Comparison of ENCODE assay signal across 1 cellular context in the genomic region with DNA sequence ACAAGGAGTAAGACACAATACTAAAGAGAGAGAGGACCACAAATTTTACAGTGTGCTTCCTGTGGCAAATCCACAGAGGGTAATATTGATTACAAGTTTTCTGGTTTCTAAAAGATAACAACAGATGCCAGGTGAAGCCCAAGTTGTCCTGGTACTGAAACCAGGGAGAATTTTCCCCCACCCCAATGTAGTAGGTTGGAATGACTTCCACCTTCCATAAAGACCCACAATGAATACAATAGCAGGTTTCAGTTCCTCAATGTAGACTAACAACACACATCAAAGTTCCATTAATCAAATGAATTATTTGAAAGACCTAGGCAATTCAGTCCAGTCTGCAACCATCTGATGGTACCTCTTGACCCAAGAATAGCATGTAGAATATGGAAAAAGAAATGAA.
TF ChIP-seq lines count a peak whose summit lies in the region.

No MANE protein-coding gene starts in this region.

TF ChIP-seq in H1, 55 proteins besides CTCF, POLR2A, EP300 and RAD21:
- no peak for TF ChIP-seq KDM5A (IDR thresholded peaks at IDR 0.05; ENCODE audit: low read length)
- TF ChIP-seq RFX5 (IDR thresholded peaks at IDR 0.05; ENCODE audit: borderline replicate concordance, low read depth, low read length), result no peak
- TF ChIP-seq SAP30 (IDR thresholded peaks at IDR 0.05; ENCODE audit: insufficient read depth, insufficient replicate concordance, low read length), result no peak
- TF ChIP-seq POLR2AphosphoS5 (IDR thresholded peaks at IDR 0.05; ENCODE audit: low read depth, low read length), result no peak
- no peak for TF ChIP-seq JUND (IDR thresholded peaks at IDR 0.05; ENCODE audit: low read length)
- no peak for TF ChIP-seq SIRT6 (IDR thresholded peaks at IDR 0.05; ENCODE audit: low read length)
- no peak for TF ChIP-seq FOSL1 (IDR thresholded peaks at IDR 0.05; ENCODE audit: insufficient read depth, low read depth, low read length)
- no peak for TF ChIP-seq NANOG (IDR thresholded peaks at IDR 0.05; ENCODE audit: insufficient read depth, low read depth, low read length, poor library complexity, severe bottlenecking)
- no peak for TF ChIP-seq RBBP5 (IDR thresholded peaks at IDR 0.05; ENCODE audit: borderline replicate concordance, low read depth, low read length)
- TF ChIP-seq GABPA (IDR thresholded peaks at IDR 0.05; ENCODE audit: borderline replicate concordance, insufficient read depth, low read length), result no peak
TF ChIP-seq in H1: peak in this region for 0.
